Comparison of ENCODE assay signal across 22 cellular contexts in the genomic region with DNA sequence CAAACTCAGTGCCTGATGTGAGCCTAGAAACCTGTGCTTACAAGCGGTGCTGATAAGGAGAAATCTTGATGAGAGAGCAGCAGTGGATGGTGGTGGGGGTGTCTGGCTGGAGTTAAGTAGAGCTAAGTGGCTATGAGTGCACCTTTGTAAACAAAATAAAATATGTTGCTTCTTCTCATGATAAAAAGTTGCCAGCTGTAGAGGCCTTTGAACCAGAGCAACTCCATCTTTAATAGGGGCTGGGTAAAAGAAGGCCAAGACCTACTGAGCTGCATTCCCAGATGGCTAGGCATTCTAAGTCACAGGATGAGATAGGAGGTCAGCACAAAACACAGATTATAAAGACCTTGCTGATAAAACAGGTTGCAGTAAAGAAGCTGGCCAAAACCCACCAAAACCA.
"Had no signal": no experiment of that assay in that cellular context is flagged by ENCODE, and none has a peak within 500 bp of the region (broad histone marks: within the 10 kb centered on the region; RNA-seq: fewer than 3 reads in every experiment).

No MANE protein-coding gene starts in this region.

- H3K27me3 Mint-ChIP-seq: activated CD8-positive, alpha-beta memory T cell treated with anti-CD3 and anti-CD28 coated beads, Interleukin-2, amount 10 ng/mL, durations not matched to agents 7 days and 5 days had no signal

- DNase-seq: activated CD4-positive, alpha-beta T cell treated with anti-CD3 and anti-CD28 coated beads for 4 hours; activated CD4-positive, alpha-beta T cell treated with anti-CD3 and anti-CD28 coated beads, Interleukin-2, amount 50 U/mL, for 48 hours; activated CD8-positive, alpha-beta memory T cell treated with anti-CD3 and anti-CD28 coated beads, Interleukin-2, amount 10 ng/mL, durations not matched to agents 7 days and 5 days; activated effector memory CD4-positive, alpha-beta T cell treated with anti-CD3 and anti-CD28 coated beads, Interleukin-2, amount 50 U/mL, for 16 hours; activated naive CD4-positive, alpha-beta T cell treated with anti-CD3 and anti-CD28 coated beads for 36 hours; activated T-cell treated with anti-CD3 and anti-CD28 coated beads, Interleukin-2, amount 50 U/mL, for 24 hours; brain microvascular endothelial cell; cerebellar nuclear complex; NCI-H1092; NCI-H1417; NCI-H1930; NCI-H2171; NCI-H2227 treated with DMSO at 0.1 percent for 48 hours; NCI-H510A; NCI-H526 treated with DMSO at 0.1 percent for 48 hours; NK-92 treated with Interleukin-12 subunit alpha and Interleukin-12 subunit beta, amount 100 ng/mL, for 24 hours; OCI-M1 had no signal

- H3K4me3 Mint-ChIP-seq: activated CD8-positive, alpha-beta memory T cell treated with anti-CD3 and anti-CD28 coated beads, Interleukin-2, amount 10 ng/mL, durations not matched to agents 7 days and 5 days; activated naive CD4-positive, alpha-beta T cell treated with anti-CD3 and anti-CD28 coated beads for 36 hours; activated naive CD8-positive, alpha-beta T cell; activated T-cell treated with anti-CD3 and anti-CD28 coated beads, Interleukin-2, amount 50 U/mL, for 24 hours; T-helper 1 cell treated with Interleukin-12 subunit alpha and Interleukin-12 subunit beta and Interleukin-4 antibody, amounts not matched to agents 30 μg/mL and 1 μg/mL, for 36 hours had no signal

- H3K36me3 ChIP-seq: brain microvascular endothelial cell had no signal

- ATAC-seq: activated CD4-positive, CD25-positive, alpha-beta regulatory T cell treated with anti-CD3 and anti-CD28 coated beads, Interleukin-2, amount 50 U/mL, for 24 hours; activated CD8-positive, alpha-beta memory T cell treated with anti-CD3 and anti-CD28 coated beads, Interleukin-2, amount 10 ng/mL, durations not matched to agents 7 days and 5 days; Panc1; Right ventricle myocardium inferior had no signal

- H3K27me3 ChIP-seq: brain microvascular endothelial cell had no signal

- H3K27ac Mint-ChIP-seq: activated CD8-positive, alpha-beta memory T cell treated with anti-CD3 and anti-CD28 coated beads, Interleukin-2, amount 10 ng/mL, durations not matched to agents 7 days and 5 days; activated naive CD4-positive, alpha-beta T cell treated with anti-CD3 and anti-CD28 coated beads for 36 hours; activated naive CD8-positive, alpha-beta T cell; activated T-cell treated with anti-CD3 and anti-CD28 coated beads, Interleukin-2, amount 50 U/mL, for 24 hours; T-helper 1 cell treated with Interleukin-12 subunit alpha and Interleukin-12 subunit beta and Interleukin-4 antibody, amounts not matched to agents 30 μg/mL and 1 μg/mL, for 36 hours had no signal
